In the genomic region with DNA sequence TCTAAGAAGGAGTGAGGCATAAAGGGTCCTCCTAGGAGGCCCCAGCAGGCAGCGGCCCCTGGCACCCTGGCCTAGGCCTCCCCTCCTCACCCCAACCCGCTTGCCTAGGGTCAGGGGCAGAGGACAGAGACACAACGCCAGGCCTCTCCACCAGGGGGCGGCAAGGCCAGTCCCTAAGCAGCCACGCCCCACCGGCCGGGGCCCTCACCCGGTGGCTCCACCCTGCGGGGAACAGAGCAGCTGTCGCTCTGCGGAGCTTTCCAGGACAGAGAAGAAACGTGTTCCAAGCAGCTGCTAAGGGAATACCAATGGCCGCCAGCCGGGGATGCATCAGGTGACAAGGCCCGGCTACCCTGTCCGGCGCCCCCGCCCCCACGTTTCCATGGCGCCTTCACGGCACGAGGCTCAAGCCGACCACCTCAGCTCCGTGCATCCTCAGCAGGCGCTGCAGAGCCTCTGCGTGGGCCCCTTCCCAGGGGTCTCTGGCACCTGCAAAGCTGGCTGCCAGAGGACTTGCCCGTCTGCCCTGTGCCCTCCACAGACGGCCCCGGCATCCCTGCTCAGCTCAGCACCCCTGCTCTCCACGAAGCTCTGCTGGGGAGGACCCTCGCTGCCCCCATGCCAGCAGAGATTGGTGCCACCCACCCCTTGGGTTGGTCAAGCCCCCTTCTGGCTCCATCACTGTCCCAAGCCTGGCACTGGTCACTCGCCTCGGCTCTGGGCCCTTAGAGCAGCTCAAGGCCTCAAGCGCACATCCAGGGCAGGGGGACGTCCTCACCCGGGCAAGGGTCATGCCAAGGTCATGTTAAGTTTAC, we compare ENCODE assay signal across 8 cellular contexts. TPM values are rescaled to one million over a fixed set of nuclear protein-coding genes. Genes with fewer than 3 reads are reported as not detected.
A peak's percentile ranks its signal among the peaks of the same experiment; 100 is the strongest.
DNase-seq lines count a peak whose midpoint lies in the region; ATAC-seq and TF ChIP-seq lines count a peak whose summit lies in the region.

No MANE protein-coding gene starts in this region.

- no peaks in the 10 kb centered on the region for H3K27me3 ChIP-seq in A673 (replicated peaks; ENCODE audit: insufficient read depth, low read depth, low read length, poor library complexity)
- no peaks in the 10 kb centered on the region for H3K27me3 ChIP-seq in esophagus muscularis mucosa

- 41% methylated on average over 14 of the region's 36 CpGs for WGBS in esophagus muscularis mucosa

- no TSS peak for BruUV-seq in A673 (replicated peaks; lab: Mats Ljungman, UMichigan)
- BruUV-seq in OCI-LY7 (replicated peaks; lab: Mats Ljungman, UMichigan) = no TSS peak

- H3K79me2 ChIP-seq in OCI-LY7 (ENCODE audit: insufficient read depth, low read depth, low read length) = peaks cover 28% of the 10 kb centered on the region

- no peaks in the 10 kb centered on the region for H3K9me2 ChIP-seq in OCI-LY7 (ENCODE audit: insufficient read depth, low read length)

- in situ Hi-C loops in KBM-7 (cut with MboI; ENCODE audit: low pct_unique_long_range_greater_than_20kb, low sequenced_read_pairs) = no loop called here

- no peaks in the 10 kb centered on the region for H3K9me3 ChIP-seq in A673 (ENCODE audit: low read depth, low read length, poor library complexity, severe bottlenecking)
- no peaks in the 10 kb centered on the region for H3K9me3 ChIP-seq in OCI-LY7 (ENCODE audit: low read length)
- no peaks in the 10 kb centered on the region for H3K9me3 ChIP-seq in esophagus muscularis mucosa

- TF ChIP-seq EP300 in esophagus muscularis mucosa (IDR thresholded peaks at IDR 0.05) = no peak

- H2AFZ ChIP-seq in OCI-LY7 (ENCODE audit: low read length) = no peak overlapping the region

- intact Hi-C loops in A673 (cut with micrococcal nuclease; ENCODE audit: unreplicated experiment) = loop anchor here (10.0 kb wide), 1 partner anchor 211 kb away; a partner anchor contains a TSS
- intact Hi-C loops in OCI-LY7 (cut with micrococcal nuclease; ENCODE audit: unreplicated experiment) = no loop called here
- intact Hi-C loops in esophagus muscularis mucosa (cut with DNase I) = no loop called here

- no peaks in the 10 kb centered on the region for H3K9me3 Mint-ChIP-seq in naive B cell

- POLR2A ChIA-PET in A673 (lab: Charles Lee; ENCODE audit: low non-redundant PET) (interaction anchor here (0.6 kb wide), 1 partner anchor 142 kb away, joined by 6 read pairs; no protein-coding TSS in a partner anchor), OCI-LY7 (lab: Charles Lee) (interaction anchor here (1.3 kb wide), 1 partner anchor 151 kb away, joined by 4 read pairs; a partner anchor contains a TSS)

- TF ChIP-seq CTCF in A673 (conservative IDR thresholded peaks at IDR 0.05; ENCODE audit: low read depth, low read length) (peak; percentile 82), OCI-LY7 (conservative IDR thresholded peaks at IDR 0.05; ENCODE audit: low read length) (peak; percentile 94), esophagus muscularis mucosa (IDR thresholded peaks at IDR 0.05) (peak; percentile 78 to 93 (median 85))

- no peaks in the 10 kb centered on the region for H3K27me3 Mint-ChIP-seq in naive B cell

- H3K36me3 ChIP-seq in A673 (ENCODE audit: insufficient read depth, low read length, poor library complexity, severe bottlenecking) (peaks cover 44% of the 10 kb centered on the region), OCI-LY7 (ENCODE audit: insufficient read depth, low read length) (peaks cover 62% of the 10 kb centered on the region), esophagus muscularis mucosa (peaks cover 44 to 53% (median 51%) of the 10 kb centered on the region in 4 donors)

- H3K27ac Mint-ChIP-seq in naive B cell = peak overlapping the region in 1 of 6 donors; percentile 47

- ATAC-seq in GM19025 (IDR thresholded peaks at IDR 0.05; ENCODE audit: low read depth, unreplicated experiment) (peak; percentile 85), naive B cell (ENCODE audit: low read depth in 2 of 2) (peak; percentile 95 to 99)

- CTCF ChIA-PET in A673 (lab: Charles Lee) = interaction anchor here (0.6 kb wide), 1 partner anchor 44 kb away, joined by 4 read pairs; a partner anchor contains a TSS
- CTCF ChIA-PET in OCI-LY7 (lab: Charles Lee; ENCODE audit: unreplicated experiment) = no interaction called here

- peak overlapping the region; percentile 26; the same call in 1 of the 2 replicates for H3K4me2 ChIP-seq in OCI-LY7 (ENCODE audit: low read length)

- H4K20me1 ChIP-seq in OCI-LY7 (ENCODE audit: insufficient read depth, low read length) = peaks cover 8% of the 10 kb centered on the region

- no peaks in the 10 kb centered on the region for H3K36me3 Mint-ChIP-seq in naive B cell

- DNase-seq in A673 (ENCODE audit: low spot score) (peak; percentile 90), KBM-7 (peak; percentile 91), OCI-LY7 (ENCODE audit: low spot score) (peak; percentile 93), esophagus muscularis mucosa (ENCODE audit: extremely low spot score) (peak; percentile 94), naive B cell (peak; percentile 84)
- peak; percentile 89 for DNase-seq in activated T-cell treated with anti-CD3 and anti-CD28 coated beads, Interleukin-2, amount 50 U/mL, for 1 hour
- DNase-seq in stimulated activated CD8-positive, alpha-beta memory T cell treated with anti-CD3 and anti-CD28 coated beads, Interleukin-7, amount 100 ng/mL, for 48 hours (ENCODE audit: extremely low read depth in 1 of 2, low read depth in 1 of 2) = peak; percentile 77 to 82

- H3K4me3 ChIP-seq in A673 (ENCODE audit: low read depth, low read length, poor library complexity, severe bottlenecking) = no peak overlapping the region
- H3K4me3 ChIP-seq in OCI-LY7 (ENCODE audit: low read depth, low read length, poor library complexity, severe bottlenecking) = no peak overlapping the region
- peak overlapping the region in 3 of 4 donors; percentile 5 to 23 (median 21) for H3K4me3 ChIP-seq in esophagus muscularis mucosa

- H3K4me3 Mint-ChIP-seq in naive B cell = peak overlapping the region in 1 of 8 donors; percentile 21

- H3K27ac ChIP-seq in A673 (ENCODE audit: low read depth, low read length, poor library complexity, severe bottlenecking) = peak overlapping the region; percentile 37
- no peak overlapping the region for H3K27ac ChIP-seq in OCI-LY7 (ENCODE audit: low read depth, low read length, poor library complexity, severe bottlenecking)
- H3K27ac ChIP-seq in esophagus muscularis mucosa (replicated peaks in 1 of 4) = no peak overlapping the region

- no peak for TF ChIP-seq POLR2A in esophagus muscularis mucosa (IDR thresholded peaks at IDR 0.05; ENCODE audit: low read depth)

- H3K4me1 ChIP-seq in A673 (ENCODE audit: insufficient read depth, low read length, poor library complexity, severe bottlenecking) (peaks cover 38% of the 10 kb centered on the region), OCI-LY7 (ENCODE audit: insufficient read depth, low read length, poor library complexity, severe bottlenecking) (peaks cover 29% of the 10 kb centered on the region), esophagus muscularis mucosa (peaks cover 54 to 59% (median 58%) of the 10 kb centered on the region in 4 donors)

- peaks cover 33 to 51% (median 34%) of the 10 kb centered on the region in 3 donors for H3K4me1 Mint-ChIP-seq in naive B cell

RNA-seq across cellular contexts. Expression of a gene that starts 5.6 kb away (rescaled TPM):
- 68.0 and 75.8 TPM in 2 replicates for total RNA-seq in A673 (2021)
- 26.3 and 37.2 TPM in 2 replicates for total RNA-seq in OCI-LY7 (2014; rRNA removed; shearing (Covaris generic))
- total RNA-seq in OCI-LY7 (2022) = 80.4 and 83.8 TPM in 2 replicates
- 10 to 100 TPM; 23.3 to 46.5 (median 34.9) TPM for total RNA-seq in esophagus muscularis mucosa
- polyA plus RNA-seq in naive B cell (ENCODE audit: low read depth in 6 of 6) = 1 to 10 TPM; 2.7 to 8.4 (median 3.9) TPM

RNA-seq across cellular contexts. Expression of a gene that starts 14.3 kb away (rescaled TPM):
- total RNA-seq in A673 (2021) = 1.4 and 2.3 TPM in 2 replicates
- 9.0 and 11.1 TPM in 2 replicates for total RNA-seq in OCI-LY7 (2014; rRNA removed; shearing (Covaris generic))
- 10.3 and 12.0 TPM in 2 replicates for total RNA-seq in OCI-LY7 (2022)
- 1 to 10 TPM; 2.1 to 5.6 (median 3.3) TPM for total RNA-seq in esophagus muscularis mucosa
- polyA plus RNA-seq in naive B cell (ENCODE audit: low read depth in 6 of 6) = 1 to 10 TPM in 5 of 6 donors, not detected in 1; 1.5 to 4.1 (median 2.8) TPM

RNA-seq across cellular contexts. Expression of a gene that starts 15.6 kb away (rescaled TPM):
- total RNA-seq in A673 (2021) = 96.5 and 105 TPM in 2 replicates
- total RNA-seq in OCI-LY7 (2014; rRNA removed; shearing (Covaris generic)) = 0.85 and 0.88 TPM in 2 replicates
- 1.3 and 3.7 TPM in 2 replicates for total RNA-seq in OCI-LY7 (2022)
- total RNA-seq in esophagus muscularis mucosa = not detected
- not detected for polyA plus RNA-seq in naive B cell (ENCODE audit: low read depth in 6 of 6)

RNA-seq across cellular contexts. Expression of a gene that starts 20.0 kb away (rescaled TPM):
- total RNA-seq in A673 (2021) (26.2 and 27.4 TPM in 2 replicates), OCI-LY7 (2022) (31.1 and 40.2 TPM in 2 replicates), esophagus muscularis mucosa (10 to 100 TPM; 14.1 to 38.5 (median 23.7) TPM)
- total RNA-seq in OCI-LY7 (2014; rRNA removed; shearing (Covaris generic)) = 25.1 and 32.3 TPM in 2 replicates
- polyA plus RNA-seq in naive B cell (ENCODE audit: low read depth in 6 of 6) = 10 to 100 TPM; 31.9 to 58.2 (median 37.6) TPM

RNA-seq across cellular contexts. Expression of a gene that starts 22.7 kb away (rescaled TPM):
- 19.5 and 26.4 TPM in 2 replicates for total RNA-seq in A673 (2021)
- total RNA-seq in OCI-LY7 (2014; rRNA removed; shearing (Covaris generic)) = not detected in 2 replicates
- total RNA-seq in OCI-LY7 (2022) = 0.27 and 0.31 TPM in 2 replicates
- total RNA-seq in esophagus muscularis mucosa = 100 to 1,000 TPM in 2 of 4 donors, 10 to 100 TPM in 2; 45.3 to 130 (median 88.3) TPM
- not detected for polyA plus RNA-seq in naive B cell (ENCODE audit: low read depth in 6 of 6)

Comparison
In these comparisons a context has a peak if more than half of its experiments do, and no peak if none do; other contexts are left out.
1. H3K4me3 ChIP-seq: peak in esophagus muscularis mucosa (3 of 4); none in A673 (single experiment) and OCI-LY7 (single experiment).
2. RNA of a gene that starts 15.6 kb away (total RNA-seq): 96.5 to 105 TPM in A673; 0.85 to 3.7 TPM in OCI-LY7 and not detected in esophagus muscularis mucosa; every median in the first group is over 10 times any median in the second.
3. Peak in every context shown above with its lines, with median percentiles within 50 percentile points of each other: DNase-seq and CTCF ChIP-seq.